Comparison of ENCODE assay signal across 17 cellular contexts in genomic region chr5:135007749-135008363, GRCh38. TPM values are rescaled to one million over a fixed set of nuclear protein-coding genes. Genes with fewer than 3 reads are reported as not detected.
A peak's percentile ranks its signal among the peaks of the same experiment; 100 is the strongest.
DNase-seq lines count a peak whose midpoint lies in the region; ATAC-seq lines count a peak whose summit lies in the region.
"Had no signal": no experiment of that assay in that cellular context is flagged by ENCODE, and none has a peak within 500 bp of the region (broad histone marks: within the 10 kb centered on the region; RNA-seq: fewer than 3 reads in every experiment).

No MANE protein-coding gene starts in this region.

- H2AFZ ChIP-seq in neuronal stem cell (ENCODE audit: low read length), result no peak overlapping the region
- H2AFZ ChIP-seq: GM23338 had no signal

- H3K4ac ChIP-seq in neuronal stem cell (ENCODE audit: low read length), result no peak overlapping the region

- H3K4me3 ChIP-seq in neuronal stem cell (ENCODE audit: low read length in 2 of 2), result no peak overlapping the region
- H3K4me3 ChIP-seq: GM12878, GM23338 had no signal

- DNase-seq in AG20443 (ENCODE audit: low spot score) (peak; percentile 4), GM03348 (ENCODE audit: low spot score) (peak; percentile 1), ecto neural progenitor cell (ENCODE audit: low spot score) (peak; percentile 33), neuronal stem cell (ENCODE audit: low spot score) (no peak), middle frontal gyrus (ENCODE audit: extremely low spot score, low spot score) (no peak)
- DNase-seq: BE2C, Caco-2, DMS53, GF-D8, H9 had no signal

- H3K23ac ChIP-seq in neuronal stem cell (ENCODE audit: low read depth, low read length, poor library complexity), result no peak overlapping the region

- H3K27me3 ChIP-seq in neuronal stem cell (ENCODE audit: control insufficient read depth in 3 of 3, insufficient read depth in 3 of 3, low read depth in 1 of 3, low read length in 3 of 3), result peaks cover 0 to 9% (median 0%) of the 10 kb centered on the region in 3 experiments
- H3K27me3 ChIP-seq: BE2C had no signal

- ATAC-seq in HG02798 (IDR thresholded peaks at IDR 0.05; ENCODE audit: poor library complexity, unreplicated experiment) (no peak), HG03159 (IDR thresholded peaks at IDR 0.05; ENCODE audit: unreplicated experiment) (no peak)
- ATAC-seq: CD8-positive, alpha-beta T cell; GM12878; GM23338; HepG2 had no signal

- H4K8ac ChIP-seq in neuronal stem cell (ENCODE audit: low read depth, low read length), result no peak overlapping the region

- no peak overlapping the region for H3K14ac ChIP-seq in neuronal stem cell (ENCODE audit: low read length)

- H3K27ac ChIP-seq in neuronal stem cell (replicated peaks; ENCODE audit: low read length), result no peak overlapping the region

- no peak overlapping the region for H4K91ac ChIP-seq in neuronal stem cell (ENCODE audit: low read depth, low read length, poor library complexity)

- no peak overlapping the region for H2BK120ac ChIP-seq in neuronal stem cell (ENCODE audit: low read depth, low read length)

- H2BK5ac ChIP-seq in neuronal stem cell (ENCODE audit: low read length), result no peak overlapping the region

- no peaks in the 10 kb centered on the region for H3K9me3 ChIP-seq in neuronal stem cell (replicated peaks in 1 of 2; ENCODE audit: control insufficient read depth in 2 of 2, insufficient read depth in 1 of 2, low read depth in 1 of 2, low read length in 2 of 2)
- H3K9me3 ChIP-seq: BE2C, Caco-2 had no signal

- H2AK5ac ChIP-seq in neuronal stem cell (ENCODE audit: low read depth, low read length), result no peak overlapping the region

- no peaks in the 10 kb centered on the region for H3K4me1 ChIP-seq in neuronal stem cell (ENCODE audit: control insufficient read depth in 2 of 2, insufficient read depth in 1 of 2, low read depth in 1 of 2, low read length in 2 of 2)
- H3K4me1 ChIP-seq: BE2C had no signal

- H3K9ac ChIP-seq in neuronal stem cell (ENCODE audit: low read depth, low read length, poor library complexity), result peak overlapping the region; percentile 18

- no CpG with 5 or more reads among the region's 11 CpGs for WGBS in neuronal stem cell (ENCODE audit: extremely low coverage in 2 of 2, insufficient read length in 2 of 2, insufficient replicate concordance in 1 of 2), 2 donors

- no peaks in the 10 kb centered on the region for H3K36me3 ChIP-seq in neuronal stem cell (replicated peaks in 1 of 2; ENCODE audit: control insufficient read depth in 2 of 2, insufficient read depth in 2 of 2, low read length in 2 of 2)
- H3K36me3 ChIP-seq: BE2C had no signal

- peak overlapping the region; percentile 44 for H3K18ac ChIP-seq in neuronal stem cell (ENCODE audit: low read length)

- H3K79me1 ChIP-seq in neuronal stem cell (ENCODE audit: low read depth, low read length), result no peaks in the 10 kb centered on the region

- no peak overlapping the region for H2BK15ac ChIP-seq in neuronal stem cell (ENCODE audit: low read length)

- H3K4me2 ChIP-seq in neuronal stem cell (ENCODE audit: insufficient read depth, low read length, poor library complexity, severe bottlenecking), result no peak overlapping the region
- H3K4me2 ChIP-seq: GM23338 had no signal

- no peak overlapping the region for H2BK12ac ChIP-seq in neuronal stem cell (ENCODE audit: low read length)

RNA-seq across cellular contexts. Expression of gene PITX1, which starts 26.2 kb away (rescaled TPM):
- 0.17 TPM for polyA plus RNA-seq in neuronal stem cell (2013, experiment 1 of 2)
- 0.14 TPM for polyA plus RNA-seq in neuronal stem cell (2013, experiment 2 of 2)
- polyA plus RNA-seq: CD14-positive monocyte, GM23338 had no signal

RNA-seq across cellular contexts. Expression of gene CATSPER3, which starts 40.1 kb away (rescaled TPM):
- polyA plus RNA-seq in neuronal stem cell (2013, experiment 1 of 2), result 0.08 TPM
- 0.07 TPM for polyA plus RNA-seq in neuronal stem cell (2013, experiment 2 of 2)

Comparison
In these comparisons a context has a peak if more than half of its experiments do, and no peak if none do; other contexts are left out.
1. DNase-seq: peak in AG20443 (single experiment), GM03348 (single experiment) and ecto neural progenitor cell (single experiment); none in neuronal stem cell (single experiment) and middle frontal gyrus (single experiment).